ENCODE assay signal across 1 cellular context in genomic region chr3:157065201-157065600, GRCh38.
A peak's percentile ranks its signal among the peaks of the same experiment; 100 is the strongest.
TF ChIP-seq lines count a peak whose summit lies in the region.

No MANE protein-coding gene starts in this region.

TF ChIP-seq in WTC11, 78 proteins besides CTCF, POLR2A, EP300 and RAD21 (continued from another document):
- no peak for TF ChIP-seq GABPB1 (CRISPR knock-in tag; IDR thresholded peaks at IDR 0.05)
- peak; percentile 98 for TF ChIP-seq ZNF423 (CRISPR knock-in tag; IDR thresholded peaks at IDR 0.05)
- TF ChIP-seq CREB1 (CRISPR knock-in tag; IDR thresholded peaks at IDR 0.05): no peak
- peak; percentile 52 for TF ChIP-seq USF2 (CRISPR knock-in tag; IDR thresholded peaks at IDR 0.05)
- no peak for TF ChIP-seq ZNF232 (CRISPR knock-in tag; IDR thresholded peaks at IDR 0.05)
- TF ChIP-seq RELA (CRISPR knock-in tag; IDR thresholded peaks at IDR 0.05; ENCODE audit: borderline replicate concordance): no peak
- no peak for TF ChIP-seq NFATC4 (CRISPR knock-in tag; IDR thresholded peaks at IDR 0.05)
